2 cellular contexts compared by ENCODE assay signal in the genomic region with DNA sequence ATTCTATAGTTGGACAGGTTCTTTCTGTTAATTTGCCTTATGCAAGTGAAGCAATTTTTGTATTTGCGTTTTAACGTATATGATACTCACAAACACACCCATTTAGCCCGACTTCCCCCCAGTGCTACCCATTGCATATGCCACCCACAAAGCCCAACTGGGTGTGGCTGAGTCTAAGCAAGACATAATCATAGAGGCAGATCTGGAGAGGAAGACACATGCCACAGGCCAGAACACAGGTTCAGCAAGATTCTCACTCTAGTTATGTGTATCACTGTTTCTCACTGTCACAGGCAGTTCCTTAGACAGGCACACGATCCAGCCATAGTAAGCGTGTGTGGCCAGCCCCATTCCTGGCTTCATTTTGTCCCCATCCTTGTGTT.
TF ChIP-seq lines count a peak whose summit lies in the region.

No MANE protein-coding gene starts in this region.

TF ChIP-seq in neural cell, 6 proteins besides CTCF, POLR2A, EP300 and RAD21 (continued from another document):
- TF ChIP-seq, protein P1, sequence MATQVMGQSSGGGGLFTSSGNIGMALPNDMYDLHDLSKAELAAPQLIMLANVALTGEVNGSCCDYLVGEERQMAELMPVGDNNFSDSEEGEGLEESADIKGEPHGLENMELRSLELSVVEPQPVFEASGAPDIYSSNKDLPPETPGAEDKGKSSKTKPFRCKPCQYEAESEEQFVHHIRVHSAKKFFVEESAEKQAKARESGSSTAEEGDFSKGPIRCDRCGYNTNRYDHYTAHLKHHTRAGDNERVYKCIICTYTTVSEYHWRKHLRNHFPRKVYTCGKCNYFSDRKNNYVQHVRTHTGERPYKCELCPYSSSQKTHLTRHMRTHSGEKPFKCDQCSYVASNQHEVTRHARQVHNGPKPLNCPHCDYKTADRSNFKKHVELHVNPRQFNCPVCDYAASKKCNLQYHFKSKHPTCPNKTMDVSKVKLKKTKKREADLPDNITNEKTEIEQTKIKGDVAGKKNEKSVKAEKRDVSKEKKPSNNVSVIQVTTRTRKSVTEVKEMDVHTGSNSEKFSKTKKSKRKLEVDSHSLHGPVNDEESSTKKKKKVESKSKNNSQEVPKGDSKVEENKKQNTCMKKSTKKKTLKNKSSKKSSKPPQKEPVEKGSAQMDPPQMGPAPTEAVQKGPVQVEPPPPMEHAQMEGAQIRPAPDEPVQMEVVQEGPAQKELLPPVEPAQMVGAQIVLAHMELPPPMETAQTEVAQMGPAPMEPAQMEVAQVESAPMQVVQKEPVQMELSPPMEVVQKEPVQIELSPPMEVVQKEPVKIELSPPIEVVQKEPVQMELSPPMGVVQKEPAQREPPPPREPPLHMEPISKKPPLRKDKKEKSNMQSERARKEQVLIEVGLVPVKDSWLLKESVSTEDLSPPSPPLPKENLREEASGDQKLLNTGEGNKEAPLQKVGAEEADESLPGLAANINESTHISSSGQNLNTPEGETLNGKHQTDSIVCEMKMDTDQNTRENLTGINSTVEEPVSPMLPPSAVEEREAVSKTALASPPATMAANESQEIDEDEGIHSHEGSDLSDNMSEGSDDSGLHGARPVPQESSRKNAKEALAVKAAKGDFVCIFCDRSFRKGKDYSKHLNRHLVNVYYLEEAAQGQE (IDR thresholded peaks at IDR 0.05; ENCODE audit: borderline replicate concordance): no peak
- TF ChIP-seq SMC3 (conservative IDR thresholded peaks at IDR 0.05; ENCODE audit: poor library complexity): no peak

TF ChIP-seq in GM23338, 12 proteins besides CTCF, POLR2A, EP300 and RAD21 (continued from another document):
- TF ChIP-seq, protein P2, sequence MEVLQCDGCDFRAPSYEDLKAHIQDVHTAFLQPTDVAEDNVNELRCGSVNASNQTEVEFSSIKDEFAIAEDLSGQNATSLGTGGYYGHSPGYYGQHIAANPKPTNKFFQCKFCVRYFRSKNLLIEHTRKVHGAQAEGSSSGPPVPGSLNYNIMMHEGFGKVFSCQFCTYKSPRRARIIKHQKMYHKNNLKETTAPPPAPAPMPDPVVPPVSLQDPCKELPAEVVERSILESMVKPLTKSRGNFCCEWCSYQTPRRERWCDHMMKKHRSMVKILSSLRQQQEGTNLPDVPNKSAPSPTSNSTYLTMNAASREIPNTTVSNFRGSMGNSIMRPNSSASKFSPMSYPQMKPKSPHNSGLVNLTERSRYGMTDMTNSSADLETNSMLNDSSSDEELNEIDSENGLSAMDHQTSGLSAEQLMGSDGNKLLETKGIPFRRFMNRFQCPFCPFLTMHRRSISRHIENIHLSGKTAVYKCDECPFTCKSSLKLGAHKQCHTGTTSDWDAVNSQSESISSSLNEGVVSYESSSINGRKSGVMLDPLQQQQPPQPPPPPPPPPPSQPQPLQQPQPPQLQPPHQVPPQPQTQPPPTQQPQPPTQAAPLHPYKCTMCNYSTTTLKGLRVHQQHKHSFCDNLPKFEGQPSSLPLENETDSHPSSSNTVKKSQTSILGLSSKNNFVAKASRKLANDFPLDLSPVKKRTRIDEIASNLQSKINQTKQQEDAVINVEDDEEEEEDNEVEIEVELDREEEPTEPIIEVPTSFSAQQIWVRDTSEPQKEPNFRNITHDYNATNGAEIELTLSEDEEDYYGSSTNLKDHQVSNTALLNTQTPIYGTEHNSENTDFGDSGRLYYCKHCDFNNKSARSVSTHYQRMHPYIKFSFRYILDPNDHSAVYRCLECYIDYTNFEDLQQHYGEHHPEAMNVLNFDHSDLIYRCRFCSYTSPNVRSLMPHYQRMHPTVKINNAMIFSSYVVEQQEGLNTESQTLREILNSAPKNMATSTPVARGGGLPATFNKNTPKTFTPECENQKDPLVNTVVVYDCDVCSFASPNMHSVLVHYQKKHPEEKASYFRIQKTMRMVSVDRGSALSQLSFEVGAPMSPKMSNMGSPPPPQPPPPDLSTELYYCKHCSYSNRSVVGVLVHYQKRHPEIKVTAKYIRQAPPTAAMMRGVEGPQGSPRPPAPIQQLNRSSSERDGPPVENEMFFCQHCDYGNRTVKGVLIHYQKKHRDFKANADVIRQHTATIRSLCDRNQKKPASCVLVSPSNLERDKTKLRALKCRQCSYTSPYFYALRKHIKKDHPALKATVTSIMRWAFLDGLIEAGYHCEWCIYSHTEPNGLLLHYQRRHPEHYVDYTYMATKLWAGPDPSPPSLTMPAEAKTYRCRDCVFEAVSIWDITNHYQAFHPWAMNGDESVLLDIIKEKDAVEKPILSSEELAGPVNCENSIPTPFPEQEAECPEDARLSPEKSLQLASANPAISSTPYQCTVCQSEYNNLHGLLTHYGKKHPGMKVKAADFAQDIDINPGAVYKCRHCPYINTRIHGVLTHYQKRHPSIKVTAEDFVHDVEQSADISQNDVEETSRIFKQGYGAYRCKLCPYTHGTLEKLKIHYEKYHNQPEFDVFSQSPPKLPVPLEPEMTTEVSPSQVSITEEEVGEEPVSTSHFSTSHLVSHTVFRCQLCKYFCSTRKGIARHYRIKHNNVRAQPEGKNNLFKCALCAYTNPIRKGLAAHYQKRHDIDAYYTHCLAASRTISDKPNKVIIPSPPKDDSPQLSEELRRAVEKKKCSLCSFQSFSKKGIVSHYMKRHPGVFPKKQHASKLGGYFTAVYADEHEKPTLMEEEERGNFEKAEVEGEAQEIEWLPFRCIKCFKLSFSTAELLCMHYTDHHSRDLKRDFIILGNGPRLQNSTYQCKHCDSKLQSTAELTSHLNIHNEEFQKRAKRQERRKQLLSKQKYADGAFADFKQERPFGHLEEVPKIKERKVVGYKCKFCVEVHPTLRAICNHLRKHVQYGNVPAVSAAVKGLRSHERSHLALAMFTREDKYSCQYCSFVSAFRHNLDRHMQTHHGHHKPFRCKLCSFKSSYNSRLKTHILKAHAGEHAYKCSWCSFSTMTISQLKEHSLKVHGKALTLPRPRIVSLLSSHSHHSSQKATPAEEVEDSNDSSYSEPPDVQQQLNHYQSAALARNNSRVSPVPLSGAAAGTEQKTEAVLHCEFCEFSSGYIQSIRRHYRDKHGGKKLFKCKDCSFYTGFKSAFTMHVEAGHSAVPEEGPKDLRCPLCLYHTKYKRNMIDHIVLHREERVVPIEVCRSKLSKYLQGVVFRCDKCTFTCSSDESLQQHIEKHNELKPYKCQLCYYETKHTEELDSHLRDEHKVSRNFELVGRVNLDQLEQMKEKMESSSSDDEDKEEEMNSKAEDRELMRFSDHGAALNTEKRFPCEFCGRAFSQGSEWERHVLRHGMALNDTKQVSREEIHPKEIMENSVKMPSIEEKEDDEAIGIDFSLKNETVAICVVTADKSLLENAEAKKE (CRISPR knock-in tag; IDR thresholded peaks at IDR 0.05): no peak
- TF ChIP-seq, protein P1 (IDR thresholded peaks at IDR 0.05; ENCODE audit: unreplicated experiment): no peak
